Comparison of ENCODE assay signal across 19 cellular contexts in genomic region chr6:159951772-159952171, GRCh38. TPM values are rescaled to one million over a fixed set of nuclear protein-coding genes. Genes with fewer than 3 reads are reported as not detected.
DNase-seq lines count a peak whose midpoint lies in the region; ATAC-seq and TF ChIP-seq lines count a peak whose summit lies in the region.
"Had no signal": no experiment of that assay in that cellular context is flagged by ENCODE, and none has a peak within 500 bp of the region (broad histone marks: within the 10 kb centered on the region; RNA-seq: fewer than 3 reads in every experiment).

No MANE protein-coding gene starts in this region.

- in situ Hi-C loops in gastrocnemius medialis (cut with MboI; ENCODE audit: low sequenced_read_pairs in 4 of 4) = loop anchor here in 1 of 4 donors (25.0 kb wide), 1 partner anchor 264 kb away; the partner anchor contains the start of gene SOD2

- H3K27me3 ChIP-seq in BLaER1 (no peaks in the 10 kb centered on the region), GM23338 (ENCODE audit: insufficient read depth) (no peaks in the 10 kb centered on the region), gastrocnemius medialis (no peaks in the 10 kb centered on the region)

- ATAC-seq in GM23338 (no peak), gastrocnemius medialis (peak in 1 of 2 donors; percentile 36)
- ATAC-seq: GM12878 had no signal

- no peaks in the 10 kb centered on the region for H3K79me2 ChIP-seq in GM23338 (replicated peaks; ENCODE audit: insufficient read depth)

- intact Hi-C loops in gastrocnemius medialis (cut with DNase I; ENCODE audit: low total_unique reads) = no loop called here

- H3K4me3 ChIP-seq in BLaER1 = no peak overlapping the region
- H3K4me3 ChIP-seq in GM23338 = no peak overlapping the region
- H3K4me3 ChIP-seq in gastrocnemius medialis = no peak overlapping the region
- H3K4me3 ChIP-seq: GM12878 had no signal

- TF ChIP-seq POLR2A in gastrocnemius medialis (IDR thresholded peaks at IDR 0.05) = no peak

- H3K27me3 Mint-ChIP-seq in GM23338 (ENCODE audit: insufficient read depth, low read depth, poor library complexity) (peaks cover 3% of the 10 kb centered on the region), endothelial cell (ENCODE audit: unreplicated experiment) (peaks cover 2% of the 10 kb centered on the region)

- DNase-seq in GM23338 (ENCODE audit: low spot score) = no peak
- DNase-seq in endothelial cell (ENCODE audit: low spot score) = no peak
- no peak for DNase-seq in gastrocnemius medialis
- no peak for DNase-seq in T-helper 1 cell
- no peak for DNase-seq in DMS153 treated with DMSO at 0.1 percent for 48 hours (lab: John Stamatoyannopoulos, UW; ENCODE audit: unreplicated experiment)
- DNase-seq in kidney glomerular epithelial cell (lab: John Stamatoyannopoulos, UW) = no peak
- DNase-seq: BE2C; CD8-positive, alpha-beta memory T cell; DND-41; GDM1; KG1; NCI-H1417 treated with DMSO at 0.1 percent for 48 hours; NCI-H1930; NCI-H446; NCI-H69; NK-92 treated with Interleukin-12 subunit alpha and Interleukin-12 subunit beta, amount 100 ng/mL, for 24 hours; RPMI8226 had no signal

- no peaks in the 10 kb centered on the region for H3F3A ChIP-seq in GM23338 (replicated peaks; ENCODE audit: low read depth)

- H3K4me1 Mint-ChIP-seq in GM23338 = peaks cover 28% of the 10 kb centered on the region
- H3K4me1 Mint-ChIP-seq in endothelial cell (ENCODE audit: unreplicated experiment) = peaks cover 29% of the 10 kb centered on the region
- H3K4me1 Mint-ChIP-seq: CD8-positive, alpha-beta memory T cell had no signal

- H3K4me2 ChIP-seq in BLaER1 (peak overlapping the region; percentile 16; the same call in 1 of the 2 replicates), GM23338 (no peak overlapping the region)

- H3K27ac Mint-ChIP-seq in GM23338 (no peak overlapping the region), endothelial cell (ENCODE audit: unreplicated experiment) (peak overlapping the region; percentile 61)
- H3K27ac Mint-ChIP-seq: CD8-positive, alpha-beta memory T cell had no signal

- no peak overlapping the region for H3K4me3 Mint-ChIP-seq in GM23338
- H3K4me3 Mint-ChIP-seq in endothelial cell (ENCODE audit: unreplicated experiment) = no peak overlapping the region
- H3K4me3 Mint-ChIP-seq: CD8-positive, alpha-beta memory T cell had no signal

- H3K9me3 Mint-ChIP-seq in GM23338 (no peaks in the 10 kb centered on the region), endothelial cell (ENCODE audit: unreplicated experiment) (no peaks in the 10 kb centered on the region)
- H3K9me3 Mint-ChIP-seq: CD8-positive, alpha-beta memory T cell had no signal

- H3K4me1 ChIP-seq in BLaER1 (0 out of 2 replicates have a peak, but pooled peaks cover 6% of the 10 kb centered on the region), GM23338 (ENCODE audit: insufficient read depth) (no peaks in the 10 kb centered on the region), gastrocnemius medialis (peaks cover 0 to 15% of the 10 kb centered on the region in 2 donors)
- H3K4me1 ChIP-seq: BE2C had no signal

- peak overlapping the region; percentile 85; the same call in 1 of the 2 replicates for H2AFZ ChIP-seq in GM23338

- H3K27ac ChIP-seq in BLaER1 = no peak overlapping the region
- H3K27ac ChIP-seq in GM23338 (ENCODE audit: low read depth) = no peak overlapping the region
- peak overlapping the region in 3 of 4 donors; percentile 26 to 57 (median 35) for H3K27ac ChIP-seq in gastrocnemius medialis

- H3K36me3 ChIP-seq in BLaER1 (no peaks in the 10 kb centered on the region), GM23338 (ENCODE audit: insufficient read depth) (no peaks in the 10 kb centered on the region), gastrocnemius medialis (no peaks in the 10 kb centered on the region)
- H3K36me3 ChIP-seq: BE2C had no signal

- no peaks in the 10 kb centered on the region for H4K20me1 ChIP-seq in BLaER1
- H4K20me1 ChIP-seq in GM23338 (replicated peaks; ENCODE audit: insufficient read depth) = no peaks in the 10 kb centered on the region

- no peaks in the 10 kb centered on the region for H3K9me2 ChIP-seq in GM23338 (ENCODE audit: insufficient read depth)

- no peak overlapping the region for H3K9ac ChIP-seq in BLaER1

- TF ChIP-seq CTCF in GM23338 (conservative IDR thresholded peaks at IDR 0.05; ENCODE audit: low read depth in 2 of 2) = no peak
- TF ChIP-seq CTCF in endothelial cell (IDR thresholded peaks at IDR 0.05; ENCODE audit: unreplicated experiment) = no peak
- TF ChIP-seq CTCF in gastrocnemius medialis (IDR thresholded peaks at IDR 0.05 in 4 of 5, conservative IDR thresholded peaks at IDR 0.05 in 1 of 5) = no peak

- no peaks in the 10 kb centered on the region for H3K36me3 Mint-ChIP-seq in GM23338 (ENCODE audit: low read depth)
- H3K36me3 Mint-ChIP-seq in endothelial cell (ENCODE audit: low read depth, unreplicated experiment) = no peaks in the 10 kb centered on the region
- H3K36me3 Mint-ChIP-seq: CD8-positive, alpha-beta memory T cell had no signal

- no peaks in the 10 kb centered on the region for H3K9me3 ChIP-seq in BLaER1
- no peaks in the 10 kb centered on the region for H3K9me3 ChIP-seq in gastrocnemius medialis
- H3K9me3 ChIP-seq: BE2C had no signal

TF ChIP-seq in GM23338, 12 proteins besides CTCF, POLR2A, EP300 and RAD21 (continues in another document):
- TF ChIP-seq ZNF462 (CRISPR knock-in tag; IDR thresholded peaks at IDR 0.05) = no peak

RNA-seq across cellular contexts. Expression of gene IGF2R, which starts 17.1 kb away (rescaled TPM):
- total RNA-seq in GM23338 (2014; rRNA removed; shearing (Covaris generic)) = 76.4 and 80.4 TPM in 2 replicates
- 11.7 and 12.5 TPM in 2 replicates for polyA plus RNA-seq in GM23338 (2016; fragmentation: Nextera tagmentation; extraction: Ambion mirVana)
- total RNA-seq in endothelial cell (ENCODE audit: unreplicated experiment) (108 TPM), gastrocnemius medialis (100 to 1,000 TPM in 3 of 4 donors, 10 to 100 TPM in 1; 56.6 to 134 (median 108) TPM)

Comparison
In these comparisons a context has a peak if more than half of its experiments do, and no peak if none do; other contexts are left out.
1. H3K27ac ChIP-seq: peak in gastrocnemius medialis (3 of 4); none in BLaER1 (single experiment) and GM23338 (single experiment).